Comparison of ENCODE assay signal across 39 cellular contexts in the genomic region with DNA sequence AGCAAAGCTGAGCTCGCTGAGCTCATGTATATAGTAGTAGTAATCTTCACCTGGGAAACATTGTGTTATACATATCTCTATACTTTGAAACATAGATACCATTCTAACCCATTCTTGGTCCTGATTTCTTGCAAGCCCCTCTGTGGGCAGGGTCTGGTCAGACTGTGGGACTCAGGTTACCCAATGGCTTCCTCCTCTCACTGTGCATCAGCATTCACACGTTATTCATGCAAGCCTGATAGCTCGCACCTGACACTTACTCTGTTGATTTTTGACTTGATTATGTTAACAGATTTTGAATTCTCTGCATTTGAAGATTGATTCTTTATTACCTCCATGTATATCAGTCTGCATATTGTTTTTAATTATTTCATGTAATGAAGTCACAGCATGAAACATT. TPM values are rescaled to one million over a fixed set of nuclear protein-coding genes. Genes with fewer than 3 reads are reported as not detected.
"Had no signal": no experiment of that assay in that cellular context is flagged by ENCODE, and none has a peak within 500 bp of the region (broad histone marks: within the 10 kb centered on the region; RNA-seq: fewer than 3 reads in every experiment).

No MANE protein-coding gene starts in this region.

- H3K9me3 ChIP-seq: MG63 had no signal

- H3K27me3 ChIP-seq: MG63 had no signal

- H3K4me3 ChIP-seq: MG63 had no signal

- H3K9ac ChIP-seq: KMS-11 had no signal

- H3K36me3 ChIP-seq: MG63 had no signal

- H3K27ac ChIP-seq: KMS-11 had no signal

- H3K4me2 ChIP-seq: KMS-11 had no signal

- DNase-seq: Karpas-422, Kasumi-1, MG63, MM.1S, MV-4-11, NCI-H1048, NCI-H1092, NCI-H1092 treated with DMSO at 0.1 percent for 48 hours, NCI-H1105, NCI-H1105 treated with DMSO at 0.1 percent for 48 hours, NCI-H1417, NCI-H1417 treated with DMSO at 0.1 percent for 48 hours, NCI-H1436, NCI-H1436 treated with DMSO at 0.1 percent for 48 hours, NCI-H146, NCI-H1694, NCI-H1694 treated with DMSO at 0.1 percent for 48 hours, NCI-H187, NCI-H187 treated with DMSO at 0.1 percent for 48 hours, NCI-H1930, NCI-H2029, NCI-H2029 treated with DMSO at 0.1 percent for 48 hours, NCI-H2081, NCI-H2081 treated with DMSO at 0.1 percent for 48 hours, NCI-H2107, NCI-H2171, NCI-H2171 treated with DMSO at 0.1 percent for 48 hours, NCI-H2227 treated with DMSO at 0.1 percent for 48 hours, NCI-H226, NCI-H345, NCI-H446, NCI-H446 treated with DMSO at 0.1 percent for 48 hours, NCI-H510A, NCI-H510A treated with DMSO at 0.1 percent for 48 hours had no signal

RNA-seq across cellular contexts. Expression of a gene that starts 1.3 kb away (rescaled TPM):
- total RNA-seq: LHCN-M2, M059J, MCF 10A, NCI-H460 had no signal

RNA-seq across cellular contexts. Expression of a gene that starts 24.3 kb away (rescaled TPM):
- total RNA-seq: LHCN-M2, NCI-H460 had no signal
